Comparison of ENCODE assay signal across 9 cellular contexts in genomic region chr17:45170280-45170975, GRCh38. TPM values are rescaled to one million over a fixed set of nuclear protein-coding genes. Genes with fewer than 3 reads are reported as not detected.
DNase-seq lines count a peak whose midpoint lies in the region; ATAC-seq and TF ChIP-seq lines count a peak whose summit lies in the region.
"Had no signal": no experiment of that assay in that cellular context is flagged by ENCODE, and none has a peak within 500 bp of the region (broad histone marks: within the 10 kb centered on the region; RNA-seq: fewer than 3 reads in every experiment).

No MANE protein-coding gene starts in this region.

- H3K27ac Mint-ChIP-seq in progenitor cell of endocrine pancreas: peak overlapping the region; percentile 96

- H3K27ac ChIP-seq in SJSA1 (peak overlapping the region; percentile 60), foreskin keratinocyte (peak overlapping the region; percentile 35)

- ATAC-seq in foreskin keratinocyte: no peak
- ATAC-seq in GM21381 (IDR thresholded peaks at IDR 0.05; ENCODE audit: unreplicated experiment): no peak

- peaks cover 6% of the 10 kb centered on the region for H3K36me3 Mint-ChIP-seq in progenitor cell of endocrine pancreas (ENCODE audit: insufficient read depth)

- no peaks in the 10 kb centered on the region; the same call in 1 of the 2 replicates for H3K36me3 ChIP-seq in SJSA1

- H3K27me3 ChIP-seq in SJSA1 (replicated peaks) (no peaks in the 10 kb centered on the region), foreskin keratinocyte (no peaks in the 10 kb centered on the region)

- H3K4me1 ChIP-seq in SJSA1 (replicated peaks) (peaks cover 34% of the 10 kb centered on the region), foreskin keratinocyte (peaks cover 14% of the 10 kb centered on the region)

- DNase-seq in Ammon's horn (ENCODE audit: low spot score) (peak; percentile 25), SJSA1 (ENCODE audit: low read depth in 1 of 2, low spot score in 2 of 2) (no peak), foreskin keratinocyte (no peak), progenitor cell of endocrine pancreas (ENCODE audit: low spot score, unreplicated experiment) (no peak), NCI-H526 treated with DMSO at 0.1 percent for 48 hours (lab: John Stamatoyannopoulos, UW) (no peak), ACHN (no peak), NCI-H1694 (lab: John Stamatoyannopoulos, UW) (no peak)
- DNase-seq: DMS53 had no signal

- no peak overlapping the region for H3K4me3 Mint-ChIP-seq in progenitor cell of endocrine pancreas (ENCODE audit: low read depth)

- H3K4me3 ChIP-seq in SJSA1: no peak overlapping the region

- no peaks in the 10 kb centered on the region for H3K27me3 Mint-ChIP-seq in progenitor cell of endocrine pancreas

- in situ Hi-C loops in ACHN (cut with HindIII; ENCODE audit: low pct_ligation_motif_present, low pct_unique_long_range_greater_than_20kb, low sequenced_read_pairs): no loop called here

- H3K9me3 Mint-ChIP-seq in progenitor cell of endocrine pancreas (ENCODE audit: low read depth): no peaks in the 10 kb centered on the region

- peaks cover 19% of the 10 kb centered on the region for H3K4me1 Mint-ChIP-seq in progenitor cell of endocrine pancreas (ENCODE audit: low read depth)

- no peaks in the 10 kb centered on the region for H3K9me3 ChIP-seq in SJSA1 (replicated peaks)

- TF ChIP-seq CTCF in foreskin keratinocyte (conservative IDR thresholded peaks at IDR 0.05) (no peak), progenitor cell of endocrine pancreas (IDR thresholded peaks at IDR 0.05; ENCODE audit: unreplicated experiment) (no peak)

RNA-seq across cellular contexts. Expression of gene HEXIM2, which starts 8.8 kb away (rescaled TPM):
- total RNA-seq in SJSA1 (2014; rRNA removed; shearing (Covaris generic)): 8.0 and 10.0 TPM in 2 replicates
- 3.7 and 5.3 TPM in 2 replicates for total RNA-seq in foreskin keratinocyte
- 5.7 and 6.3 TPM in 2 replicates for polyA plus RNA-seq in foreskin keratinocyte
- 9.3 and 11.9 TPM in 2 replicates for total RNA-seq in progenitor cell of endocrine pancreas

RNA-seq across cellular contexts. Expression of gene HEXIM1, which starts 22.2 kb away (rescaled TPM):
- 7.2 and 7.3 TPM in 2 replicates for total RNA-seq in SJSA1 (2014; rRNA removed; shearing (Covaris generic))
- total RNA-seq in foreskin keratinocyte (23.0 and 25.6 TPM in 2 replicates), progenitor cell of endocrine pancreas (32.9 and 33.3 TPM in 2 replicates)
- 26.7 and 27.9 TPM in 2 replicates for polyA plus RNA-seq in foreskin keratinocyte

RNA-seq across cellular contexts. Expression of gene ACBD4, which starts 34.9 kb away (rescaled TPM):
- 0.89 and 1.6 TPM in 2 replicates for total RNA-seq in SJSA1 (2014; rRNA removed; shearing (Covaris generic))
- 4.3 and 4.4 TPM in 2 replicates for total RNA-seq in foreskin keratinocyte
- polyA plus RNA-seq in foreskin keratinocyte: 4.5 TPM in 2 replicates
- 14.1 and 15.7 TPM in 2 replicates for total RNA-seq in progenitor cell of endocrine pancreas

RNA-seq across cellular contexts. Expression of gene PLCD3, which starts 38.1 kb away (rescaled TPM):
- total RNA-seq in SJSA1 (2014; rRNA removed; shearing (Covaris generic)): 17.5 and 92.5 TPM in 2 replicates
- total RNA-seq in foreskin keratinocyte (60.8 and 63.6 TPM in 2 replicates), progenitor cell of endocrine pancreas (23.4 and 26.7 TPM in 2 replicates)
- 85.8 and 97.4 TPM in 2 replicates for polyA plus RNA-seq in foreskin keratinocyte

RNA-seq across cellular contexts. Expression of gene FMNL1, which starts 51.3 kb away (rescaled TPM):
- not detected in 2 replicates for total RNA-seq in SJSA1 (2014; rRNA removed; shearing (Covaris generic))
- total RNA-seq in foreskin keratinocyte (0.48 and 1.6 TPM in 2 replicates), progenitor cell of endocrine pancreas (3.2 and 3.3 TPM in 2 replicates)
- 0.91 and 2.0 TPM in 2 replicates for polyA plus RNA-seq in foreskin keratinocyte
